Comparison of ENCODE assay signal across 1 cellular context in the genomic region with DNA sequence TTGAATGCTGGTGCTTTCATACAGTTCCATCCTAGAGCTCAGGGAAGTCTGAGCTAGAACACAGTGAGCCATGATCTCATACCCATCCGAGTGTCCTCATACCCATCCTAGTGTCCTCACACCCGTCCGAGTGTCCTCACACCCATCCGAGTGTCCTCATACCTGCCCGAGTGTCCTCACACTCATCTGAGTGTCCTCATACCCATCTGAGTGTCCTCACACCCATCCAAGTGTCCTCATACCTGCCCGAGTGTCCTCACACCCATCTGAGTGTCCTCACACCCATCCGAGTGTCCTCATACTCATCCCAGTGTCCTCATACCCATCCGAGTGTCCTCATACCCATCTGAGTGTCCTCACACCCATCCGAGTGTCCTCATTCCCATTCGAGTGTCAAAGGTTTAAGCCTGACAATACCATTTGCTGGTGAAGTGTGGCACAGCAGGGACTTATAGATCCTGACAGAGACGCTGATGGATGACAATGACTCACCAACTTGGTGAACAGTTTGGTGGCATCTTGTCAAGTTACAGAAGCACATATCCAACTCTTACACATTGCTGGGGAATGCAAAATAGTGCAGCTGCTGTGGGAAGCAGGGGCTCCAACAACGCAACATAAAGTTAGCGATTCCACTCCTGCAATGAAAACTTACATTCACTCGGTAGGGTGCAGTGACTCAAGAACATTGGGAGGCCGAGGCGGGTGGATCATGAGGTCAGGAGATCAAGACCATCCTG.
TF ChIP-seq lines count a peak whose summit lies in the region.

No MANE protein-coding gene starts in this region.

TF ChIP-seq in SK-N-SH treated with all-trans-retinoic acid at 6 μM for 48 hours, 23 proteins besides CTCF, POLR2A, EP300 and RAD21 (continued from another document):
- TF ChIP-seq, protein P1, sequence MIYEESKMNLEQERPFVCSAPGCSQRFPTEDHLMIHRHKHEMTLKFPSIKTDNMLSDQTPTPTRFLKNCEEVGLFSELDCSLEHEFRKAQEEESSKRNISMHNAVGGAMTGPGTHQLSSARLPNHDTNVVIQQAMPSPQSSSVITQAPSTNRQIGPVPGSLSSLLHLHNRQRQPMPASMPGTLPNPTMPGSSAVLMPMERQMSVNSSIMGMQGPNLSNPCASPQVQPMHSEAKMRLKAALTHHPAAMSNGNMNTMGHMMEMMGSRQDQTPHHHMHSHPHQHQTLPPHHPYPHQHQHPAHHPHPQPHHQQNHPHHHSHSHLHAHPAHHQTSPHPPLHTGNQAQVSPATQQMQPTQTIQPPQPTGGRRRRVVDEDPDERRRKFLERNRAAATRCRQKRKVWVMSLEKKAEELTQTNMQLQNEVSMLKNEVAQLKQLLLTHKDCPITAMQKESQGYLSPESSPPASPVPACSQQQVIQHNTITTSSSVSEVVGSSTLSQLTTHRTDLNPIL (CRISPR knock-in tag; IDR thresholded peaks at IDR 0.05; ENCODE audit: low read depth), result no peak
- TF ChIP-seq ESRRG (CRISPR knock-in tag; IDR thresholded peaks at IDR 0.05) (no peak), ZNF70 (CRISPR knock-in tag; IDR thresholded peaks at IDR 0.05) (no peak), ZFP3 (CRISPR knock-in tag; IDR thresholded peaks at IDR 0.05) (no peak), ZNF8 (CRISPR knock-in tag; IDR thresholded peaks at IDR 0.05) (no peak), SNAI2 (CRISPR knock-in tag; IDR thresholded peaks at IDR 0.05) (no peak)
